ENCODE assay signal across 1 cellular context in genomic region chr7:35799846-35800717, GRCh38.
A peak's percentile ranks its signal among the peaks of the same experiment; 100 is the strongest.
TF ChIP-seq lines count a peak whose summit lies in the region.

No MANE protein-coding gene starts in this region.

TF ChIP-seq in HepG2, 621 proteins besides CTCF, POLR2A, EP300 and RAD21 (continued from another document and continues in another):
- TF ChIP-seq ZHX1 (CRISPR knock-in tag; IDR thresholded peaks at IDR 0.05; ENCODE audit: low read depth) (no peak), IRF2 (CRISPR knock-in tag; IDR thresholded peaks at IDR 0.05) (no peak), SRSF4 (IDR thresholded peaks at IDR 0.05; ENCODE audit: low read depth, low read length, poor library complexity, severe bottlenecking) (no peak), ZFP91 (CRISPR knock-in tag; IDR thresholded peaks at IDR 0.05; ENCODE audit: borderline replicate concordance) (no peak; the same call in 1 of the 2 replicates), PRMT3 (CRISPR knock-in tag; IDR thresholded peaks at IDR 0.05; ENCODE audit: borderline replicate concordance, low read depth) (no peak), CSRNP1 (CRISPR knock-in tag; IDR thresholded peaks at IDR 0.05) (peak; percentile 66; the same call in 1 of the 2 replicates), SMAD9 (CRISPR knock-in tag; IDR thresholded peaks at IDR 0.05) (no peak), TBL1XR1 (IDR thresholded peaks at IDR 0.05; ENCODE audit: borderline replicate concordance, low read length, partially characterized antibody) (no peak), POLR2AphosphoS5 (IDR thresholded peaks at IDR 0.05; ENCODE audit: low read depth, low read length) (no peak), TEF (CRISPR knock-in tag; IDR thresholded peaks at IDR 0.05) (no peak), CREB3 (CRISPR knock-in tag; IDR thresholded peaks at IDR 0.05) (no peak), ZBTB25 (CRISPR knock-in tag; IDR thresholded peaks at IDR 0.05) (no peak), SUZ12 (IDR thresholded peaks at IDR 0.05; ENCODE audit: low read depth, low read length) (no peak), ZNF687 (CRISPR knock-in tag; IDR thresholded peaks at IDR 0.05) (no peak), NR2F1 (CRISPR knock-in tag; IDR thresholded peaks at IDR 0.05) (no peak), KLF9 (CRISPR knock-in tag; IDR thresholded peaks at IDR 0.05; ENCODE audit: low read depth) (no peak), ZKSCAN1 (IDR thresholded peaks at IDR 0.05; ENCODE audit: low read length) (no peak), ETV5 (CRISPR knock-in tag; IDR thresholded peaks at IDR 0.05; ENCODE audit: borderline replicate concordance) (no peak), HIC2 (CRISPR knock-in tag; IDR thresholded peaks at IDR 0.05; ENCODE audit: low read depth) (no peak), ZNF724P (CRISPR knock-in tag; IDR thresholded peaks at IDR 0.05; ENCODE audit: borderline replicate concordance) (0 out of 2 replicates have a peak, but pooled peaks have one; percentile 15), GRHL1 (CRISPR knock-in tag; conservative IDR thresholded peaks at IDR 0.05) (no peak), SMARCE1 (IDR thresholded peaks at IDR 0.05; ENCODE audit: borderline replicate concordance) (no peak), HOXA3 (CRISPR knock-in tag; IDR thresholded peaks at IDR 0.05) (no peak), CC2D1A (CRISPR knock-in tag; IDR thresholded peaks at IDR 0.05) (no peak), ZFP1 (CRISPR knock-in tag; IDR thresholded peaks at IDR 0.05) (no peak), TIGD3 (CRISPR knock-in tag; IDR thresholded peaks at IDR 0.05; ENCODE audit: borderline replicate concordance) (no peak), HNRNPLL (IDR thresholded peaks at IDR 0.05; ENCODE audit: low read depth, low read length, poor library complexity, severe bottlenecking) (no peak), HMG20A (CRISPR knock-in tag; IDR thresholded peaks at IDR 0.05; ENCODE audit: borderline replicate concordance) (no peak), YEATS2 (CRISPR knock-in tag; IDR thresholded peaks at IDR 0.05; ENCODE audit: borderline replicate concordance) (no peak), ZBTB7A (CRISPR knock-in tag; IDR thresholded peaks at IDR 0.05) (no peak), JARID2 (CRISPR knock-in tag; IDR thresholded peaks at IDR 0.05; ENCODE audit: insufficient replicate concordance) (no peak), GPBP1L1 (CRISPR knock-in tag; IDR thresholded peaks at IDR 0.05) (no peak), MTA3 (CRISPR knock-in tag; IDR thresholded peaks at IDR 0.05) (no peak), ZBTB34 (CRISPR knock-in tag; IDR thresholded peaks at IDR 0.05) (0 out of 2 replicates have a peak, but pooled peaks have one; percentile 44), SRSF1 (optimal IDR thresholded peaks at IDR 0.05; ENCODE audit: low read depth, low read length) (no peak)
